Comparison of ENCODE assay signal across 8 cellular contexts in the genomic region with DNA sequence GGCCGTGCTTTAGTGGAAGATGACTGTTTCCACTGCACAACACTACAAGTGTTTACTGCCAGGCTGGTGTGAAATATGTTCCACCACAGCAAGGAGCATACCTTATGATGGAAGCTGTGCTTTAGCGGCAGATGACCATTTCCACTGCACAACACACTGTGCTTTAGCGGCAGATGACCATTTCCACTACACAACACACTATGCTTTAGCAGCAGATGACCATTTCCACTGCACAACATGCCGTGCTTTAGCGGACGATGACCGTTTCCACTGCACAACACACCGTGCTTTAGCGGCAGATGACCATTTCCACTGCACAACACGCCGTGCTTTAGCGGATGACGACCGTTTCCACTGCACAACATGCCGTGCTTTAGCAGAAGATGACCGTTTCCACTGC. TPM values are rescaled to one million over a fixed set of nuclear protein-coding genes. Genes with fewer than 3 reads are reported as not detected.
"Had no signal": no experiment of that assay in that cellular context is flagged by ENCODE, and none has a peak within 500 bp of the region (broad histone marks: within the 10 kb centered on the region; RNA-seq: fewer than 3 reads in every experiment).

No MANE protein-coding gene starts in this region.

- H2AFZ ChIP-seq: GM23248 had no signal

- H3K4me3 Mint-ChIP-seq: HFFc6 had no signal

- DNase-seq: GM23248, GOT3, H7, HFFc6, IMR-90 had no signal

- H3K9me3 ChIP-seq: HAP-1 had no signal

- H3K27ac Mint-ChIP-seq: HFFc6 had no signal

- H3K9ac ChIP-seq: GM23248 had no signal

- FAIRE-seq: HTR-8/SVneo had no signal

- H3K4me3 ChIP-seq: GM23248, HAP-1 had no signal

- ATAC-seq: HCT116 had no signal

- H3K27ac ChIP-seq: GM23248 had no signal

RNA-seq across cellular contexts. Expression of a gene that starts 2.8 kb away (rescaled TPM):
- total RNA-seq: H7 had no signal
